ENCODE assay signal across 14 cellular contexts in the genomic region with DNA sequence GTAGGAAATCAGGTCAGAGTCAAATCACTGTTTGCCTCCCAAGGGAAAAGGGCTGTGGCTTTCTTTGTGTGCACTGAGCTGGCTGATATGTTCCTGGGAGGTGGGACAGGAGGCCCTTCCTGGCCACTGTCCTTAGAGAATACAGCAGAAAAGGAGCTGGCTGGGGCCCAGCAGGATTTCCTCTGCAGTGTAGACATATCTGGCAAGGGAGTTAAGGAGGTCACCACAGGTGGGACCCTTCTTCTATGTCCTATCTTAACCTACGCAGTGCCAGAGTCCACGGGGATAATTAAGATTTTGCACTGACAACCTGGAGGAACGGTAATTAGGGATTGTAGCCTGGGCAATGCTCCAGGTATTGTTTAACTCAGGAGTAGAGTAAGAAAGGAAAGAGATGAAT.
"Had no signal": no experiment of that assay in that cellular context is flagged by ENCODE, and none has a peak within 500 bp of the region (broad histone marks: within the 10 kb centered on the region; RNA-seq: fewer than 3 reads in every experiment).

No MANE protein-coding gene starts in this region.

- H3K36me3 ChIP-seq: breast epithelium, gastroesophageal sphincter, lower lobe of right lung, thoracic aorta had no signal

- DNase-seq: activated CD4-positive, alpha-beta T cell treated with anti-CD3 and anti-CD28 coated beads for 4 hours; activated CD8-positive, alpha-beta memory T cell treated with anti-CD3 and anti-CD28 coated beads, Interleukin-2, amount 50 U/mL, for 48 hours; activated CD8-positive, alpha-beta T cell treated with anti-CD3 and anti-CD28 coated beads for 36 hours; activated naive CD4-positive, alpha-beta T cell; aorta; hippocampal formation; lower lobe of right lung; naive thymus-derived CD4-positive, alpha-beta T cell; nucleus accumbens; stimulated activated CD4-positive, alpha-beta T cell treated with anti-CD3 and anti-CD28 coated beads, Interleukin-4, amount 100 ng/mL, for 1 hour; stimulated activated naive CD8-positive, alpha-beta T cell treated with anti-CD3 and anti-CD28 coated beads, Interleukin-15, amount 100 ng/mL, for 72 hours had no signal

- H3K4me1 ChIP-seq: breast epithelium had no signal

- H3K9me3 ChIP-seq: breast epithelium, gastroesophageal sphincter, lower lobe of right lung, thoracic aorta had no signal

- H3K4me3 Mint-ChIP-seq: activated CD8-positive, alpha-beta T cell treated with anti-CD3 and anti-CD28 coated beads for 36 hours; naive thymus-derived CD4-positive, alpha-beta T cell; stimulated activated naive CD8-positive, alpha-beta T cell treated with anti-CD3 and anti-CD28 coated beads, Interleukin-15, amount 100 ng/mL, for 72 hours had no signal

- ATAC-seq: activated CD8-positive, alpha-beta T cell treated with anti-CD3 and anti-CD28 coated beads for 36 hours; gastroesophageal sphincter; lower lobe of right lung; naive thymus-derived CD4-positive, alpha-beta T cell; stimulated activated naive CD8-positive, alpha-beta T cell treated with anti-CD3 and anti-CD28 coated beads, Interleukin-15, amount 100 ng/mL, for 72 hours had no signal

- H3K27ac Mint-ChIP-seq: activated CD8-positive, alpha-beta T cell treated with anti-CD3 and anti-CD28 coated beads for 36 hours; naive thymus-derived CD4-positive, alpha-beta T cell; stimulated activated naive CD8-positive, alpha-beta T cell treated with anti-CD3 and anti-CD28 coated beads, Interleukin-15, amount 100 ng/mL, for 72 hours had no signal

- H3K4me1 Mint-ChIP-seq: naive thymus-derived CD4-positive, alpha-beta T cell; stimulated activated naive CD8-positive, alpha-beta T cell treated with anti-CD3 and anti-CD28 coated beads, Interleukin-15, amount 100 ng/mL, for 72 hours had no signal

- H3K27me3 ChIP-seq: breast epithelium, gastroesophageal sphincter had no signal

- H3K36me3 Mint-ChIP-seq: naive thymus-derived CD4-positive, alpha-beta T cell had no signal

- H3K4me3 ChIP-seq: breast epithelium, gastroesophageal sphincter, lower lobe of right lung, thoracic aorta had no signal

- H3K27ac ChIP-seq: lower lobe of right lung, thoracic aorta had no signal

- H3K9me3 Mint-ChIP-seq: activated CD8-positive, alpha-beta T cell treated with anti-CD3 and anti-CD28 coated beads for 36 hours; naive thymus-derived CD4-positive, alpha-beta T cell; stimulated activated naive CD8-positive, alpha-beta T cell treated with anti-CD3 and anti-CD28 coated beads, Interleukin-15, amount 100 ng/mL, for 72 hours had no signal
